10 cellular contexts compared by ENCODE assay signal in the genomic region with DNA sequence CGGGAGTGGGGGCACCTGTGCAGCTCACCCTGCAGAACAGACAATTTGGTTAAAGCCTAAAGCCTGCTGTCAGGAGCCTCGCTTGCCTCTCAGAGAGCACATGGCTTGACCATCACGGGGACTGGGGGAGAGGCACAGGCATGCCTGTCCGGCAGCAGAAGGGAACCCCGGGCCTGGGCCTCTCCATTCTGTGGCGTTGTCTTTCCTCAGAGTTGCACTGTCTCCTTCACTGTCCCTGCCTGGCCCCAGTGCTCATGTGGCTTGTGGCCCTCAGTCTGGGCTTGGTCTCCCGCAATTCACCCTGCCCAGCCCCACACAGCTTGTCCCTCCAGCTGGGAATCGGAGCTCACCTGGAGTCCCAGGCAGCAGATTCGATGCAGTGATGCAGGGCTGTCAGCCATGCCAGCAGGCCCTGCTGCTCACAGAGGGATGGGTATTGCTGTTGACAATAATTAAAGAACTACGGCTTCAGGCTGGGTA.
DNase-seq lines count a peak whose midpoint lies in the region; ATAC-seq and TF ChIP-seq lines count a peak whose summit lies in the region.
"Had no signal": no experiment of that assay in that cellular context is flagged by ENCODE, and none has a peak within 500 bp of the region (broad histone marks: within the 10 kb centered on the region; RNA-seq: fewer than 3 reads in every experiment).

No MANE protein-coding gene starts in this region.

- H3K4me3 ChIP-seq in PC-3 (ENCODE audit: low read length), result no peak overlapping the region
- no peak overlapping the region for H3K4me3 ChIP-seq in left lung
- H3K4me3 ChIP-seq: lower lobe of right lung had no signal

- H3K9me2 ChIP-seq in PC-3 (replicated peaks; ENCODE audit: low read length), result no peaks in the 10 kb centered on the region

- H3K27me3 ChIP-seq in PC-3 (ENCODE audit: low read length) (no peaks in the 10 kb centered on the region), left lung (no peaks in the 10 kb centered on the region)
- H3K27me3 ChIP-seq: BE2C, upper lobe of left lung had no signal

- ATAC-seq in Right ventricle myocardium superior (ENCODE audit: poor library complexity) (no peak), PC-3 (no peak; the same call in 1 of the 2 replicates), left lung (no peak), HG03045 (IDR thresholded peaks at IDR 0.05; ENCODE audit: unreplicated experiment) (no peak)

- intact Hi-C loops in Right ventricle myocardium superior (cut with DNase I), result loop anchor here (2.0 to 10.0 kb wide), 3 partner anchors 54 to 164 kb away; no protein-coding TSS in a partner anchor
- intact Hi-C loops in cardiac septum (cut with DNase I), result loop anchor here (1.0 to 5.0 kb wide), 4 partner anchors 42 to 164 kb away; no protein-coding TSS in a partner anchor
- intact Hi-C loops in PC-3 (cut with micrococcal nuclease), result loop anchor here (1.0 to 5.0 kb wide), 3 partner anchors 100 to 165 kb away; no protein-coding TSS in a partner anchor
- intact Hi-C loops in left lung (cut with DNase I), result loop anchor here in 1 of 2 donors (5.0 kb wide), 1 partner anchor 162 kb away; no protein-coding TSS in a partner anchor

- H3K27ac ChIP-seq in PC-3 (ENCODE audit: low read length) (peak overlapping the region; percentile 26), left lung (no peak overlapping the region)

- H3K4me2 ChIP-seq in PC-3 (ENCODE audit: low read length), result no peak overlapping the region

- H3K4me1 ChIP-seq in PC-3 (ENCODE audit: insufficient read depth, low read length), result peaks cover 41% of the 10 kb centered on the region
- peaks cover 13 to 68% of the 10 kb centered on the region in 2 donors for H3K4me1 ChIP-seq in left lung
- H3K4me1 ChIP-seq: BE2C had no signal

- H3K9ac ChIP-seq in PC-3 (ENCODE audit: low read length), result no peak overlapping the region

- peaks cover 17% of the 10 kb centered on the region for H3F3A ChIP-seq in PC-3 (ENCODE audit: low read length, unreplicated experiment)

- DNase-seq in Right ventricle myocardium superior, result peak; percentile 23
- DNase-seq in cardiac septum (ENCODE audit: low spot score), result no peak
- no peak for DNase-seq in PC-3
- DNase-seq in left lung, result peak; percentile 32 to 61
- DNase-seq in ureter (ENCODE audit: low spot score), result peak; percentile 39
- no peak for DNase-seq in GM10248 (ENCODE audit: extremely low spot score)

- H3K9me3 ChIP-seq in PC-3 (ENCODE audit: low read length) (no peaks in the 10 kb centered on the region), left lung (no peaks in the 10 kb centered on the region)
- H3K9me3 ChIP-seq: BE2C, lower lobe of right lung, upper lobe of left lung had no signal

- peaks cover 12% of the 10 kb centered on the region; the same call in 1 of the 2 replicates for H4K20me1 ChIP-seq in PC-3 (ENCODE audit: low read length)

- peaks cover 91% of the 10 kb centered on the region for H3K79me2 ChIP-seq in PC-3 (ENCODE audit: low read length)

- BruUV-seq in PC-3 (replicated peaks; lab: Mats Ljungman, UMichigan), result no TSS peak

- H3K36me3 ChIP-seq in PC-3 (ENCODE audit: low read depth, low read length), result peaks cover 8% of the 10 kb centered on the region; the same call in 1 of the 2 replicates
- H3K36me3 ChIP-seq in left lung, result peaks cover 0 to 11% of the 10 kb centered on the region in 2 donors
- H3K36me3 ChIP-seq: BE2C, lower lobe of right lung, upper lobe of left lung had no signal

- CTCF ChIA-PET in PC-3 (lab: Charles Lee), result interaction anchor here (1.0 to 1.2 kb wide), 2 partner anchors 30 to 98 kb away, joined by 3 to 6 read pairs; no protein-coding TSS in a partner anchor
- CTCF ChIA-PET in GM10248 (lab: Yijun Ruan, JAX), result interaction anchor here (0.7 to 6.1 kb wide), 34 partner anchors 10 to 687 kb away, joined by 3 to 61 read pairs (median 5); no protein-coding TSS in a partner anchor

- TF ChIP-seq CTCF in PC-3 (conservative IDR thresholded peaks at IDR 0.05; ENCODE audit: low read depth, low read length) (no peak), left lung (IDR thresholded peaks at IDR 0.05) (no peak), GM10248 (IDR thresholded peaks at IDR 0.05; ENCODE audit: control extremely low read depth, extremely low read depth, low read depth, missing control alignments) (no peak)

- POLR2A ChIA-PET in PC-3 (lab: Charles Lee; ENCODE audit: unreplicated experiment), result no interaction called here
- POLR2A ChIA-PET in GM10248 (lab: Yijun Ruan, JAX), result no interaction called here

- no peak overlapping the region for H2AFZ ChIP-seq in PC-3 (ENCODE audit: low read length)

Comparison
In these comparisons a context has a peak if more than half of its experiments do, and no peak if none do; other contexts are left out.
1. DNase-seq: peak in Right ventricle myocardium superior (single experiment), left lung (2 of 2) and ureter (single experiment); none in cardiac septum (single experiment), PC-3 (single experiment) and GM10248 (single experiment).